ENCODE assay signal across 8 cellular contexts in the genomic region with DNA sequence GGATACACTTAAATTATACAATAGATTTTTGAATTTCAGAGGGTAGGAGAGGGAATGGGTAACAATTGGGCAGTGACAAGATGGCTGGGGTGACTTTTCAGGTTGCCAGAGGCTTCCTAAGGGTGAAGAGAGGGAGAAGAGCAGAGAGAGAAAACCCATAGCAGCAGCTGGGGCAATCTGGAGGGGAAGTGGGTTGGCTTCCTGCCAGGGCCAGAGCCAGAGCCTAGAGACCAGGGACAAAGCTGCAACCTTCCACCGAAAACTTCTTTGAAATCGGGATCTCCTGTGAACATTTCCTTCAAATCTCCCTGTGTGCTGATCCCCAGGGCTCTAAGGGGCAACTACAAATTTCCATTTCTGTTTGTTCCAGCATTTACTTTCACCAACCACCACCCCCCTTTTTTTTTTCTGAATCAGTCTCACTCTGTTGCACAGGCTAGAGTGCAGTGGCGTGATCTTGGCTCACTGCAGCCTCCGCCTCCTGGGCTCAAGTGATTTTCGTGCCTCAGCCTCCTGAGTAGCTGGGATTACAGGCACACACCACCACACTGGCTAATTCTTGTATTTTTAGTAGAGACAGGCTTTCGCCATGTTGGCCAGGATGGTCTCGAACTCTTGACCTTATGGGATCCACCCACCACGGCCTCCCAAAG. TPM values are rescaled to one million over a fixed set of nuclear protein-coding genes. Genes with fewer than 3 reads are reported as not detected.
DNase-seq lines count a peak whose midpoint lies in the region; ATAC-seq and TF ChIP-seq lines count a peak whose summit lies in the region.

No MANE protein-coding gene starts in this region.

- H3K36me3 Mint-ChIP-seq in activated naive CD8-positive, alpha-beta T cell treated with anti-CD3 and anti-CD28 coated beads for 36 hours, result peaks cover 8% of the 10 kb centered on the region

- H2BK12ac ChIP-seq in neuronal stem cell (ENCODE audit: low read length), result no peak overlapping the region

- H3K4me1 ChIP-seq in neuronal stem cell (ENCODE audit: control insufficient read depth in 2 of 2, insufficient read depth in 1 of 2, low read depth in 1 of 2, low read length in 2 of 2), result peaks cover 19 to 43% of the 10 kb centered on the region in 2 donors

- H3K4me3 Mint-ChIP-seq in activated naive CD8-positive, alpha-beta T cell treated with anti-CD3 and anti-CD28 coated beads for 36 hours, result peak overlapping the region; percentile 25

- no peak overlapping the region for H3K14ac ChIP-seq in neuronal stem cell (ENCODE audit: low read length)

- no peak overlapping the region for H3K18ac ChIP-seq in neuronal stem cell (ENCODE audit: low read length)

- H2AFZ ChIP-seq in neuronal stem cell (ENCODE audit: low read length), result peak overlapping the region; percentile 26

- DNase-seq in NOMO-1 treated with dmso at 0.1 percent for 144 hours (lab: John Stamatoyannopoulos, UW; ENCODE audit: unreplicated experiment) (peak; percentile 38), neuronal stem cell (ENCODE audit: low spot score) (no peak), dorsolateral prefrontal cortex (no peak), OCI-M2 (lab: John Stamatoyannopoulos, UW; ENCODE audit: unreplicated experiment) (no peak)
- DNase-seq in activated naive CD8-positive, alpha-beta T cell treated with anti-CD3 and anti-CD28 coated beads for 36 hours, result peak; percentile 44

- H4K8ac ChIP-seq in neuronal stem cell (ENCODE audit: low read depth, low read length), result no peak overlapping the region

- H3K4me3 ChIP-seq in neuronal stem cell (ENCODE audit: low read length in 2 of 2), result no peak overlapping the region
- H3K4me3 ChIP-seq in dorsolateral prefrontal cortex, result no peak overlapping the region

- no peak overlapping the region for H3K4me2 ChIP-seq in neuronal stem cell (ENCODE audit: insufficient read depth, low read length, poor library complexity, severe bottlenecking)

- no peak overlapping the region for H3K27ac ChIP-seq in neuronal stem cell (replicated peaks; ENCODE audit: low read length)
- H3K27ac ChIP-seq in dorsolateral prefrontal cortex, result peak overlapping the region in 2 of 59 donors; percentile 15 to 28

- no peak overlapping the region for H4K91ac ChIP-seq in neuronal stem cell (ENCODE audit: low read depth, low read length, poor library complexity)

- H3K79me1 ChIP-seq in neuronal stem cell (ENCODE audit: low read depth, low read length), result peaks cover 5% of the 10 kb centered on the region

- no peak overlapping the region for H2AK5ac ChIP-seq in neuronal stem cell (ENCODE audit: low read depth, low read length)

- no peak overlapping the region for H2BK15ac ChIP-seq in neuronal stem cell (ENCODE audit: low read length)

- ATAC-seq in GM21367 (IDR thresholded peaks at IDR 0.05; ENCODE audit: unreplicated experiment) (no peak), HG03025 (IDR thresholded peaks at IDR 0.05; ENCODE audit: low FRiP score, unreplicated experiment) (no peak)

- H2BK5ac ChIP-seq in neuronal stem cell (ENCODE audit: low read length), result no peak overlapping the region

- H3K27me3 ChIP-seq in neuronal stem cell (ENCODE audit: control insufficient read depth in 3 of 3, insufficient read depth in 3 of 3, low read depth in 1 of 3, low read length in 3 of 3) (no peaks in the 10 kb centered on the region), dorsolateral prefrontal cortex (no peaks in the 10 kb centered on the region)

- no CpG with 5 or more reads among the region's 8 CpGs for WGBS in neuronal stem cell (ENCODE audit: extremely low coverage in 2 of 2, insufficient read length in 2 of 2, insufficient replicate concordance in 1 of 2), 2 donors

- peaks cover 43% of the 10 kb centered on the region for H3K4me1 Mint-ChIP-seq in activated naive CD8-positive, alpha-beta T cell treated with anti-CD3 and anti-CD28 coated beads for 36 hours

- H3K23ac ChIP-seq in neuronal stem cell (ENCODE audit: low read depth, low read length, poor library complexity), result no peak overlapping the region

- H3K9me3 ChIP-seq in neuronal stem cell (replicated peaks in 1 of 2; ENCODE audit: control insufficient read depth in 2 of 2, insufficient read depth in 1 of 2, low read depth in 1 of 2, low read length in 2 of 2), result no peaks in the 10 kb centered on the region

- intact Hi-C loops in dorsolateral prefrontal cortex (cut with DNase I), result no loop called here

- in situ Hi-C loops in GM18951 (cut with MboI; ENCODE audit: low sequenced_read_pairs, unreplicated experiment), result no loop called here

- TF ChIP-seq CTCF in dorsolateral prefrontal cortex (IDR thresholded peaks at IDR 0.05 in 54 of 56, conservative IDR thresholded peaks at IDR 0.05 in 2 of 56; ENCODE audit: low read depth in 1 of 56, partially characterized antibody in 56 of 56), result no peak

- no peak overlapping the region for H2BK120ac ChIP-seq in neuronal stem cell (ENCODE audit: low read depth, low read length)

- no peaks in the 10 kb centered on the region for H3K27me3 Mint-ChIP-seq in activated naive CD8-positive, alpha-beta T cell treated with anti-CD3 and anti-CD28 coated beads for 36 hours

- no peak overlapping the region for H3K9ac ChIP-seq in neuronal stem cell (ENCODE audit: low read depth, low read length, poor library complexity)

- H3K27ac Mint-ChIP-seq in activated naive CD8-positive, alpha-beta T cell treated with anti-CD3 and anti-CD28 coated beads for 36 hours, result peak overlapping the region; percentile 73

- no peak overlapping the region for H3K4ac ChIP-seq in neuronal stem cell (ENCODE audit: low read length)

- H3K36me3 ChIP-seq in neuronal stem cell (replicated peaks in 1 of 2; ENCODE audit: control insufficient read depth in 2 of 2, insufficient read depth in 2 of 2, low read length in 2 of 2), result peaks cover 0 to 3% of the 10 kb centered on the region in 2 donors

- TF ChIP-seq POLR2A in GM18951 (IDR thresholded peaks at IDR 0.05; ENCODE audit: extremely low read depth, insufficient read depth, insufficient read length), result peak; percentile 35

- H3K9me3 Mint-ChIP-seq in activated naive CD8-positive, alpha-beta T cell treated with anti-CD3 and anti-CD28 coated beads for 36 hours, result no peaks in the 10 kb centered on the region

RNA-seq across cellular contexts. Expression of gene EMILIN1, which starts 3.1 kb away (rescaled TPM):
- total RNA-seq in activated naive CD8-positive, alpha-beta T cell treated with anti-CD3 and anti-CD28 coated beads for 36 hours, result under 1 TPM; 0.62 to 0.76 TPM
- 3.0 TPM for polyA plus RNA-seq in neuronal stem cell (2013, experiment 1 of 2)
- 2.9 TPM for polyA plus RNA-seq in neuronal stem cell (2013, experiment 2 of 2)
- total RNA-seq in dorsolateral prefrontal cortex, result 10 to 100 TPM in 23 of 120 experiments, 1 to 10 TPM in 97; 3.2 to 19.4 (median 7.4) TPM

RNA-seq across cellular contexts. Expression of gene OST4, which starts 3.9 kb away (rescaled TPM):
- total RNA-seq in activated naive CD8-positive, alpha-beta T cell treated with anti-CD3 and anti-CD28 coated beads for 36 hours, result 100 to 1,000 TPM; 282 to 290 TPM
- 668 TPM for polyA plus RNA-seq in neuronal stem cell (2013, experiment 1 of 2)
- polyA plus RNA-seq in neuronal stem cell (2013, experiment 2 of 2), result 664 TPM
- 100 to 1,000 TPM in 85 of 120 experiments, 10 to 100 TPM in 35; 62.3 to 158 (median 110) TPM for total RNA-seq in dorsolateral prefrontal cortex

RNA-seq across cellular contexts. Expression of gene KHK, which starts 11.2 kb away (rescaled TPM):
- 10 to 100 TPM; 12.6 to 12.8 TPM for total RNA-seq in activated naive CD8-positive, alpha-beta T cell treated with anti-CD3 and anti-CD28 coated beads for 36 hours
- polyA plus RNA-seq in neuronal stem cell (2013, experiment 1 of 2), result 3.8 TPM
- polyA plus RNA-seq in neuronal stem cell (2013, experiment 2 of 2), result 3.7 TPM
- total RNA-seq in dorsolateral prefrontal cortex, result 10 to 100 TPM in 119 of 120 experiments, 1 to 10 TPM in 1; 8.0 to 24.7 (median 16.7) TPM

RNA-seq across cellular contexts. Expression of gene AGBL5, which starts 23.9 kb away (rescaled TPM):
- 10 to 100 TPM; 14.8 to 15.2 TPM for total RNA-seq in activated naive CD8-positive, alpha-beta T cell treated with anti-CD3 and anti-CD28 coated beads for 36 hours
- 79.9 TPM for polyA plus RNA-seq in neuronal stem cell (2013, experiment 1 of 2)
- 78.2 TPM for polyA plus RNA-seq in neuronal stem cell (2013, experiment 2 of 2)
- 10 to 100 TPM; 11.3 to 22.7 (median 15.9) TPM for total RNA-seq in dorsolateral prefrontal cortex

RNA-seq across cellular contexts. Expression of gene TMEM214, which starts 42.6 kb away (rescaled TPM):
- 10 to 100 TPM; 50.6 to 54.3 TPM for total RNA-seq in activated naive CD8-positive, alpha-beta T cell treated with anti-CD3 and anti-CD28 coated beads for 36 hours
- 21.6 TPM for polyA plus RNA-seq in neuronal stem cell (2013, experiment 1 of 2)
- polyA plus RNA-seq in neuronal stem cell (2013, experiment 2 of 2), result 22.1 TPM
- 10 to 100 TPM; 30.6 to 65.3 (median 43.5) TPM for total RNA-seq in dorsolateral prefrontal cortex

Comparison
In these comparisons a context has a peak if more than half of its experiments do, and no peak if none do; other contexts are left out.
1. DNase-seq: peak in NOMO-1 treated with dmso at 0.1 percent for 144 hours (single experiment) and activated naive CD8-positive, alpha-beta T cell treated with anti-CD3 and anti-CD28 coated beads for 36 hours (single experiment); none in neuronal stem cell (single experiment), dorsolateral prefrontal cortex (0 of 10) and OCI-M2 (single experiment).